In the genomic region with DNA sequence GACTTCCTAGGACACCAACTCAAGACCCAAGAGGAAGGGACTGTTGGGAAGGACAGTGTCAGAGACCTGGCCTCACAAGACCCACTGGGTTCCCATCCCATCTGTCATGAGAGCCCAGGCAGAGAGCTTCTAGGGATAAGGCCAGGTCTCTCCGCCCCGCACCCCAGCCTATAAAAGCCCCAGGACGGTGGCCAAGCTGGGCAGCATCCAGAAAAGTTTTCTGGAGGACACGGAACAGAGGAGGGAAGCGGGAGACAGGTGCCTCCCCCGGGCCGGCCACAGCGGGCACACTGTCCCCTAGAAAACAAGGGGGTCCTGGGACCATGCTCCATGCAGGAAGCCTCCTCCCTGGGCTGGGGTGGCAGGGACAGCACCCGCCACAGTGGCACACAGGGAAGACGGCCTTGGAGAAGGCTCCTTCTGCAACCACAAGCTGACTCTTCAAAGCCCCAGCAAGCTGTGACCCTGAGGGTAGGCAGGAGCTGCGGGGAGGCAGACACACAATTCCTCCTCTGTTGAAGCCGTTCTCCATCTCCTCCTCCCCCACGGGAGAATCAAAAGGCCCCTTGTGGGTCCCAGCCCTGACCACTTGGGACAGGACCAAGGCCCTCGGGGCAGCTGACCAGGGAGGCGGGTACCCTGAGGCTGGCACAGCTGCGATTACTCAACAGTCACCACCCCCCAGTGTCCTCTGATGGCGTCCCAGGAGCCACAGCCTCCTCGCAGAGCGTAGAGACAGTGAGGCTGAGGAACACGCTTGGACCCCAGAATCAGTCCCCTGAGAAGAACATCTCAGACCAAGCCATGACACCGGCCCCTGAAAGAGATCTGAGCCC, we compare ENCODE assay signal across 1 cellular context.
TF ChIP-seq lines count a peak whose summit lies in the region.

No MANE protein-coding gene starts in this region.

TF ChIP-seq in HepG2, 621 proteins besides CTCF, POLR2A, EP300 and RAD21:
- TF ChIP-seq ARNT2 (CRISPR knock-in tag; IDR thresholded peaks at IDR 0.05; ENCODE audit: low read depth) (no peak), ATF1 (CRISPR knock-in tag; IDR thresholded peaks at IDR 0.05) (no peak), HNRNPL (IDR thresholded peaks at IDR 0.05; ENCODE audit: low read depth, low read length) (peak; percentile 96), ZNF615 (CRISPR knock-in tag; IDR thresholded peaks at IDR 0.05; ENCODE audit: borderline replicate concordance) (no peak), XRCC5 (optimal IDR thresholded peaks at IDR 0.05; ENCODE audit: low read length) (peak; percentile 10), NRL (CRISPR knock-in tag; IDR thresholded peaks at IDR 0.05; ENCODE audit: borderline replicate concordance) (no peak)
- TF ChIP-seq, protein P1, sequence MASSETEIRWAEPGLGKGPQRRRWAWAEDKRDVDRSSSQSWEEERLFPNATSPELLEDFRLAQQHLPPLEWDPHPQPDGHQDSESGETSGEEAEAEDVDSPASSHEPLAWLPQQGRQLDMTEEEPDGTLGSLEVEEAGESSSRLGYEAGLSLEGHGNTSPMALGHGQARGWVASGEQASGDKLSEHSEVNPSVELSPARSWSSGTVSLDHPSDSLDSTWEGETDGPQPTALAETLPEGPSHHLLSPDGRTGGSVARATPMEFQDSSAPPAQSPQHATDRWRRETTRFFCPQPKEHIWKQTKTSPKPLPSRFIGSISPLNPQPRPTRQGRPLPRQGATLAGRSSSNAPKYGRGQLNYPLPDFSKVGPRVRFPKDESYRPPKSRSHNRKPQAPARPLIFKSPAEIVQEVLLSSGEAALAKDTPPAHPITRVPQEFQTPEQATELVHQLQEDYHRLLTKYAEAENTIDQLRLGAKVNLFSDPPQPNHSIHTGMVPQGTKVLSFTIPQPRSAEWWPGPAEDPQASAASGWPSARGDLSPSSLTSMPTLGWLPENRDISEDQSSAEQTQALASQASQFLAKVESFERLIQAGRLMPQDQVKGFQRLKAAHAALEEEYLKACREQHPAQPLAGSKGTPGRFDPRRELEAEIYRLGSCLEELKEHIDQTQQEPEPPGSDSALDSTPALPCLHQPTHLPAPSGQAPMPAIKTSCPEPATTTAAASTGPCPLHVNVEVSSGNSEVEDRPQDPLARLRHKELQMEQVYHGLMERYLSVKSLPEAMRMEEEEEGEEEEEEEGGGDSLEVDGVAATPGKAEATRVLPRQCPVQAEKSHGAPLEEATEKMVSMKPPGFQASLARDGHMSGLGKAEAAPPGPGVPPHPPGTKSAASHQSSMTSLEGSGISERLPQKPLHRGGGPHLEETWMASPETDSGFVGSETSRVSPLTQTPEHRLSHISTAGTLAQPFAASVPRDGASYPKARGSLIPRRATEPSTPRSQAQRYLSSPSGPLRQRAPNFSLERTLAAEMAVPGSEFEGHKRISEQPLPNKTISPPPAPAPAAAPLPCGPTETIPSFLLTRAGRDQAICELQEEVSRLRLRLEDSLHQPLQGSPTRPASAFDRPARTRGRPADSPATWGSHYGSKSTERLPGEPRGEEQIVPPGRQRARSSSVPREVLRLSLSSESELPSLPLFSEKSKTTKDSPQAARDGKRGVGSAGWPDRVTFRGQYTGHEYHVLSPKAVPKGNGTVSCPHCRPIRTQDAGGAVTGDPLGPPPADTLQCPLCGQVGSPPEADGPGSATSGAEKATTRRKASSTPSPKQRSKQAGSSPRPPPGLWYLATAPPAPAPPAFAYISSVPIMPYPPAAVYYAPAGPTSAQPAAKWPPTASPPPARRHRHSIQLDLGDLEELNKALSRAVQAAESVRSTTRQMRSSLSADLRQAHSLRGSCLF (CRISPR knock-in tag; IDR thresholded peaks at IDR 0.05; ENCODE audit: borderline replicate concordance): no peak
- TF ChIP-seq, protein P2, sequence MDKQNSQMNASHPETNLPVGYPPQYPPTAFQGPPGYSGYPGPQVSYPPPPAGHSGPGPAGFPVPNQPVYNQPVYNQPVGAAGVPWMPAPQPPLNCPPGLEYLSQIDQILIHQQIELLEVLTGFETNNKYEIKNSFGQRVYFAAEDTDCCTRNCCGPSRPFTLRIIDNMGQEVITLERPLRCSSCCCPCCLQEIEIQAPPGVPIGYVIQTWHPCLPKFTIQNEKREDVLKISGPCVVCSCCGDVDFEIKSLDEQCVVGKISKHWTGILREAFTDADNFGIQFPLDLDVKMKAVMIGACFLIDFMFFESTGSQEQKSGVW (CRISPR knock-in tag; IDR thresholded peaks at IDR 0.05; ENCODE audit: borderline replicate concordance): no peak
